In genomic region chr1:52574594-52574993, GRCh38 we compare ENCODE assay signal across 1 cellular context.
TF ChIP-seq lines count a peak whose summit lies in the region.

No MANE protein-coding gene starts in this region.

TF ChIP-seq in K562, 482 proteins besides CTCF, POLR2A, EP300 and RAD21 (continues in another document):
- TF ChIP-seq RHOXF2B (CRISPR knock-in tag; conservative IDR thresholded peaks at IDR 0.05) = no peak
- TF ChIP-seq RERE (CRISPR knock-in tag; IDR thresholded peaks at IDR 0.05; ENCODE audit: borderline replicate concordance) = no peak
- no peak for TF ChIP-seq HNRNPK (IDR thresholded peaks at IDR 0.05; ENCODE audit: low read depth, low read length, poor library complexity, severe bottlenecking)
- TF ChIP-seq CHD1 (IDR thresholded peaks at IDR 0.05; ENCODE audit: low read length) = no peak
- no peak for TF ChIP-seq PRPF4 (IDR thresholded peaks at IDR 0.05; ENCODE audit: insufficient read depth, low read depth, low read length, poor library complexity, severe bottlenecking)
- no peak for TF ChIP-seq ZNF644 (tag; IDR thresholded peaks at IDR 0.05; ENCODE audit: low read depth)
- TF ChIP-seq FOXK2 (conservative IDR thresholded peaks at IDR 0.05 in 1 of 2, IDR thresholded peaks at IDR 0.05 in 1 of 2; ENCODE audit: low read depth in 2 of 2) = no peak
- no peak for TF ChIP-seq MITF (IDR thresholded peaks at IDR 0.05)
- TF ChIP-seq ARID2 (IDR thresholded peaks at IDR 0.05) = no peak
- TF ChIP-seq HDAC1 (IDR thresholded peaks at IDR 0.05) = peak in 1 of 2 experiments; percentile 47; a peak in 1 of 4 replicates
- no peak for TF ChIP-seq TFAP4 (CRISPR knock-in tag; IDR thresholded peaks at IDR 0.05; ENCODE audit: borderline replicate concordance)
- peak; percentile 41; the same call in 1 of the 2 replicates for TF ChIP-seq SMARCC2 (IDR thresholded peaks at IDR 0.05; ENCODE audit: low read depth)
- TF ChIP-seq ZFP1 (CRISPR knock-in tag; IDR thresholded peaks at IDR 0.05) = no peak
- no peak for TF ChIP-seq FOXK1 (CRISPR knock-in tag; IDR thresholded peaks at IDR 0.05; ENCODE audit: borderline replicate concordance)
- TF ChIP-seq ZNF263 (CRISPR knock-in tag; IDR thresholded peaks at IDR 0.05; ENCODE audit: borderline replicate concordance) = peak; percentile 44; the same call in 1 of the 2 replicates
- no peak for TF ChIP-seq ZBTB43 (CRISPR knock-in tag; IDR thresholded peaks at IDR 0.05)
- 0 out of 2 replicates have a peak, but pooled peaks have one; percentile 25 for TF ChIP-seq ADNP (tag; IDR thresholded peaks at IDR 0.05)
- TF ChIP-seq ZNF511 (CRISPR knock-in tag; IDR thresholded peaks at IDR 0.05) = no peak
- no peak for TF ChIP-seq CREB5 (CRISPR knock-in tag; IDR thresholded peaks at IDR 0.05)
- TF ChIP-seq TARDBP (IDR thresholded peaks at IDR 0.05) = no peak
- TF ChIP-seq TEAD4 (IDR thresholded peaks at IDR 0.05; ENCODE audit: low read length) = peak; percentile 22; the same call in 1 of the 2 replicates
- TF ChIP-seq TEAD4 (CRISPR knock-in tag; IDR thresholded peaks at IDR 0.05; ENCODE audit: borderline replicate concordance) = no peak
- TF ChIP-seq ZNF561 (CRISPR knock-in tag; conservative IDR thresholded peaks at IDR 0.05) = no peak
- no peak for TF ChIP-seq TCF15 (CRISPR knock-in tag; IDR thresholded peaks at IDR 0.05)
- no peak for TF ChIP-seq DLX4 (CRISPR knock-in tag; IDR thresholded peaks at IDR 0.05)
- TF ChIP-seq CLOCK (CRISPR knock-in tag; IDR thresholded peaks at IDR 0.05; ENCODE audit: borderline replicate concordance) = no peak
- no peak for TF ChIP-seq ZNF740 (CRISPR knock-in tag; IDR thresholded peaks at IDR 0.05)
- TF ChIP-seq ZNF740 (tag; IDR thresholded peaks at IDR 0.05) = no peak
- no peak for TF ChIP-seq ZNF23 (CRISPR knock-in tag; IDR thresholded peaks at IDR 0.05)
- no peak for TF ChIP-seq PHB (CRISPR knock-in tag; IDR thresholded peaks at IDR 0.05)
- no peak for TF ChIP-seq SIRT6 (IDR thresholded peaks at IDR 0.05; ENCODE audit: low read depth, low read length)
- no peak for TF ChIP-seq FOXA1 (IDR thresholded peaks at IDR 0.05; ENCODE audit: borderline replicate concordance)
- TF ChIP-seq ZNF584 (CRISPR knock-in tag; IDR thresholded peaks at IDR 0.05; ENCODE audit: low read depth) = 0 out of 2 replicates have a peak, but pooled peaks have one; percentile 37
- no peak for TF ChIP-seq FOXJ3 (CRISPR knock-in tag; IDR thresholded peaks at IDR 0.05)
- TF ChIP-seq JUND (IDR thresholded peaks at IDR 0.05; ENCODE audit: borderline replicate concordance, low read depth, low read length) = peak; percentile 90
- peak; percentile 94; the same call in 2 of the 3 replicates for TF ChIP-seq JUND (tag; IDR thresholded peaks at IDR 0.05; ENCODE audit: borderline replicate concordance, low read depth, low read length)
- TF ChIP-seq C11orf30 (IDR thresholded peaks at IDR 0.05; ENCODE audit: low read depth) = no peak
- TF ChIP-seq HDGF (IDR thresholded peaks at IDR 0.05) = no peak
- TF ChIP-seq STAG1 (CRISPR knock-in tag; IDR thresholded peaks at IDR 0.05; ENCODE audit: borderline replicate concordance) = no peak
- TF ChIP-seq ZNF224 (CRISPR knock-in tag; IDR thresholded peaks at IDR 0.05) = no peak
- TF ChIP-seq MYBL2 (IDR thresholded peaks at IDR 0.05; ENCODE audit: low read depth) = no peak
- no peak for TF ChIP-seq MYBL2 (CRISPR knock-in tag; IDR thresholded peaks at IDR 0.05; ENCODE audit: borderline replicate concordance)
- TF ChIP-seq NUFIP1 (IDR thresholded peaks at IDR 0.05; ENCODE audit: partially characterized antibody) = no peak
- TF ChIP-seq ZNF57 (CRISPR knock-in tag; IDR thresholded peaks at IDR 0.05) = no peak
- peak; percentile 89 for TF ChIP-seq SOX6 (IDR thresholded peaks at IDR 0.05)
- TF ChIP-seq SRSF1 (IDR thresholded peaks at IDR 0.05; ENCODE audit: low read depth, low read length) = no peak
- TF ChIP-seq ZNF12 (CRISPR knock-in tag; IDR thresholded peaks at IDR 0.05) = no peak
- TF ChIP-seq HIVEP1 (CRISPR knock-in tag; IDR thresholded peaks at IDR 0.05) = no peak
- TF ChIP-seq ZBTB34 (CRISPR knock-in tag; IDR thresholded peaks at IDR 0.05) = no peak
- TF ChIP-seq FOXO4 (CRISPR knock-in tag; IDR thresholded peaks at IDR 0.05) = no peak
